Comparison of ENCODE assay signal across 20 cellular contexts in genomic region chr10:112624546-112625048, GRCh38.
A peak's percentile ranks its signal among the peaks of the same experiment; 100 is the strongest.
DNase-seq lines count a peak whose midpoint lies in the region; TF ChIP-seq lines count a peak whose summit lies in the region.
"Had no signal": no experiment of that assay in that cellular context is flagged by ENCODE, and none has a peak within 500 bp of the region (broad histone marks: within the 10 kb centered on the region; RNA-seq: fewer than 3 reads in every experiment).

No MANE protein-coding gene starts in this region.

- H3K27me3 ChIP-seq in adrenal gland (no peaks in the 10 kb centered on the region), Caco-2 (replicated peaks; ENCODE audit: control insufficient read depth, insufficient read depth, low read length) (no peaks in the 10 kb centered on the region)
- H3K27me3 ChIP-seq: BE2C had no signal

- POLR2A ChIA-PET in Caco-2 (lab: Charles Lee): no interaction called here
- POLR2A ChIA-PET in OCI-LY7 (lab: Charles Lee): no interaction called here

- no peaks in the 10 kb centered on the region for H3K9me3 ChIP-seq in adrenal gland (replicated peaks in 1 of 3)
- no peaks in the 10 kb centered on the region for H3K9me3 ChIP-seq in Caco-2
- H3K9me3 ChIP-seq in OCI-LY7 (ENCODE audit: low read length): no peaks in the 10 kb centered on the region
- H3K9me3 ChIP-seq: BE2C had no signal

- H3K27ac Mint-ChIP-seq in Caco-2 (ENCODE audit: unreplicated experiment): no peak overlapping the region
- H3K27ac Mint-ChIP-seq: CD4-positive, CD25-positive, alpha-beta regulatory T cell had no signal

- no peak for TF ChIP-seq POLR2A in adrenal gland (IDR thresholded peaks at IDR 0.05)

- no peaks in the 10 kb centered on the region for H3K27me3 Mint-ChIP-seq in Caco-2 (ENCODE audit: insufficient read depth, unreplicated experiment)
- H3K27me3 Mint-ChIP-seq: CD4-positive, CD25-positive, alpha-beta regulatory T cell had no signal

- peaks cover 0 to 9% of the 10 kb centered on the region in 2 donors for H3K4me1 ChIP-seq in adrenal gland (replicated peaks in 1 of 2)
- no peaks in the 10 kb centered on the region for H3K4me1 ChIP-seq in Caco-2
- H3K4me1 ChIP-seq in OCI-LY7 (ENCODE audit: insufficient read depth, low read length, poor library complexity, severe bottlenecking): no peaks in the 10 kb centered on the region
- H3K4me1 ChIP-seq: BE2C had no signal

- no peak overlapping the region for H2AFZ ChIP-seq in OCI-LY7 (ENCODE audit: low read length)

- H3K36me3 ChIP-seq in adrenal gland (replicated peaks in 1 of 2) (no peaks in the 10 kb centered on the region), Caco-2 (ENCODE audit: control insufficient read depth, insufficient read depth, low read length) (no peaks in the 10 kb centered on the region), OCI-LY7 (ENCODE audit: insufficient read depth, low read length) (no peaks in the 10 kb centered on the region)
- H3K36me3 ChIP-seq: BE2C had no signal

- H3K36me3 Mint-ChIP-seq in Caco-2 (ENCODE audit: insufficient read depth, unreplicated experiment): no peaks in the 10 kb centered on the region

- H3K27ac ChIP-seq in adrenal gland (peak overlapping the region in 1 of 5 donors; percentile 4), OCI-LY7 (ENCODE audit: low read depth, low read length, poor library complexity, severe bottlenecking) (no peak overlapping the region)
- H3K27ac ChIP-seq: KMS-11, RWPE1 had no signal

- no peak overlapping the region for H3K4me3 Mint-ChIP-seq in Caco-2 (ENCODE audit: unreplicated experiment)
- H3K4me3 Mint-ChIP-seq: CD4-positive, CD25-positive, alpha-beta regulatory T cell had no signal

- no peak overlapping the region for H3K4me2 ChIP-seq in OCI-LY7 (ENCODE audit: low read length)
- H3K4me2 ChIP-seq: KMS-11 had no signal

- WGBS in adrenal gland, 4 donors: 42 to 58% (median 50%) methylated on average over 7 of the region's 7 CpGs

- peak; percentile 7 for DNase-seq in AG10803 (ENCODE audit: low read depth)
- peak in 6 of 7 donors; percentile 26 to 65 (median 42) for DNase-seq in adrenal gland
- peak; percentile 41 for DNase-seq in fibroblast of mammary gland (ENCODE audit: low read depth)
- peak; percentile 7 for DNase-seq in putamen (ENCODE audit: low spot score)
- DNase-seq in Caco-2: no peak
- DNase-seq in OCI-LY7 (ENCODE audit: low spot score): no peak
- DNase-seq in activated naive CD4-positive, alpha-beta T cell treated with Interleukin-2 at 50 U/mL for 16 hours: no peak
- no peak for DNase-seq in NCI-H1694 treated with DMSO at 0.1 percent for 48 hours (lab: John Stamatoyannopoulos, UW)
- DNase-seq: BE2C; CD4-positive, CD25-positive, alpha-beta regulatory T cell; GOT3; IMR-90; NCI-H1105; NCI-H146; NCI-H2029 treated with DMSO at 0.1 percent for 48 hours; NCI-H226; NCI-H510A treated with DMSO at 0.1 percent for 48 hours; NCI-H748 treated with DMSO at 0.1 percent for 48 hours had no signal

- H3K4me1 Mint-ChIP-seq in Caco-2 (ENCODE audit: low read depth, unreplicated experiment): no peaks in the 10 kb centered on the region

- no peaks in the 10 kb centered on the region for H3K9me2 ChIP-seq in OCI-LY7 (ENCODE audit: insufficient read depth, low read length)

- no peaks in the 10 kb centered on the region for H3K9me3 Mint-ChIP-seq in Caco-2 (ENCODE audit: unreplicated experiment)
- H3K9me3 Mint-ChIP-seq: CD4-positive, CD25-positive, alpha-beta regulatory T cell had no signal

- no peak for TF ChIP-seq CTCF in AG10803 (conservative IDR thresholded peaks at IDR 0.05; ENCODE audit: low read length)
- no peak for TF ChIP-seq CTCF in adrenal gland (IDR thresholded peaks at IDR 0.05)
- no peak for TF ChIP-seq CTCF in fibroblast of mammary gland (conservative IDR thresholded peaks at IDR 0.05; ENCODE audit: control insufficient read depth, insufficient read depth, low read depth, low read length)
- no peak for TF ChIP-seq CTCF in Caco-2 (IDR thresholded peaks at IDR 0.05; ENCODE audit: insufficient read depth in 1 of 2, low read depth in 1 of 2, low read length in 1 of 2, severe bottlenecking in 1 of 2, unreplicated experiment in 1 of 2)
- no peak for TF ChIP-seq CTCF in OCI-LY7 (conservative IDR thresholded peaks at IDR 0.05; ENCODE audit: low read length)

- no peaks in the 10 kb centered on the region for H4K20me1 ChIP-seq in OCI-LY7 (ENCODE audit: insufficient read depth, low read length)

- CTCF ChIA-PET in Caco-2 (lab: Charles Lee) (no interaction called here), OCI-LY7 (lab: Charles Lee; ENCODE audit: unreplicated experiment) (no interaction called here)

- H3K4me3 ChIP-seq in AG10803 (ENCODE audit: low read length): no peak overlapping the region
- H3K4me3 ChIP-seq in adrenal gland: no peak overlapping the region
- no peak overlapping the region for H3K4me3 ChIP-seq in fibroblast of mammary gland (ENCODE audit: control insufficient read depth, low read depth, low read length)
- H3K4me3 ChIP-seq in Caco-2 (ENCODE audit: low read depth, low read length): no peak overlapping the region
- no peak overlapping the region for H3K4me3 ChIP-seq in OCI-LY7 (ENCODE audit: low read depth, low read length, poor library complexity, severe bottlenecking)

- intact Hi-C loops in adrenal gland (cut with DNase I): no loop called here
- intact Hi-C loops in Caco-2 (cut with micrococcal nuclease; ENCODE audit: unreplicated experiment): no loop called here
- intact Hi-C loops in OCI-LY7 (cut with micrococcal nuclease; ENCODE audit: unreplicated experiment): no loop called here

- no peaks in the 10 kb centered on the region for H3K79me2 ChIP-seq in OCI-LY7 (ENCODE audit: insufficient read depth, low read depth, low read length)

- no TSS peak for BruUV-seq in Caco-2 (replicated peaks; lab: Mats Ljungman, UMichigan)
- BruUV-seq in OCI-LY7 (replicated peaks; lab: Mats Ljungman, UMichigan): no TSS peak

Comparison
In these comparisons a context has a peak if more than half of its experiments do, and no peak if none do; other contexts are left out.
1. DNase-seq: peak in AG10803 (single experiment), adrenal gland (6 of 7), fibroblast of mammary gland (single experiment) and putamen (single experiment); none in Caco-2 (0 of 2), OCI-LY7 (single experiment), activated naive CD4-positive, alpha-beta T cell treated with Interleukin-2 at 50 U/mL for 16 hours (single experiment) and NCI-H1694 treated with DMSO at 0.1 percent for 48 hours (single experiment).